In the genomic region with DNA sequence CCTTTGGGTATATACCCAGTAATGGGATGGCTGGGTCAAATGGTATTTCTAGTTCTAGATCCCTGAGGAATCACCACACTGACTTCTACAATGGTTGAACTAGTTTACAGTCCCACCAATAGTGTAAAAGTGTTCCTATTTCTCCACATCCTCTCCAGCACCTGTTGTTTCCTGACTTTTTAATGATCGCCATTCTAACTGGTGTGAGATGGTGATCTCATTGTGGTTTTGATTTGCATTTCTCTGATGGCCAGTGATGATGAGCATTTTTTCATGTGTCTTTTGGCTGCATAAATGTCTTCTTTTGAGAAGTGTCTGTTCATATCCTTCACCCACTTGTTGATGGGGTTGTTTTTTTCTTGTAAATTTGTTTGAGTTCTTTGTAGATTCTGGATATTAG, we compare ENCODE assay signal across 1 cellular context.
TF ChIP-seq lines count a peak whose summit lies in the region.
"Not testable (repeated sequence)": the region's sequence is repeated elsewhere in the genome, so short reads cannot be mapped to it uniquely, and the experiment has no call there.

No MANE protein-coding gene starts in this region.

- TF ChIP-seq CTCF in HEK293 (tag by site-specific recombination; IDR thresholded peaks at IDR 0.05), result not testable (repeated sequence)

- POLR2A ChIA-PET in HEK293 (lab: Yijun Ruan, JAX), result not testable (repeated sequence)

- not testable (repeated sequence) for H3K4me1 ChIP-seq in HEK293 (ENCODE audit: control insufficient read depth, insufficient read depth, low read length)

- H3K36me3 ChIP-seq in HEK293 (ENCODE audit: control insufficient read depth in 2 of 2, insufficient read depth in 1 of 2, low read length in 2 of 2), result not testable (repeated sequence)

- H3K9me3 ChIP-seq in HEK293 (ENCODE audit: control insufficient read depth, insufficient read depth, low read depth, low read length), result not testable (repeated sequence)

- CTCF ChIA-PET in HEK293 (lab: Yijun Ruan, JAX), result not testable (repeated sequence)

- H3K27ac ChIP-seq in HEK293 (ENCODE audit: extremely low read depth, low read depth, low read length), result not testable (repeated sequence)

- H3K4me3 ChIP-seq in HEK293 (ENCODE audit: low read depth, low read length), result not testable (repeated sequence)

TF ChIP-seq in HEK293, 187 proteins besides CTCF, POLR2A, EP300 and RAD21:
- peak; percentile 83 for TF ChIP-seq SCRT2 (tag by site-specific recombination; IDR thresholded peaks at IDR 0.05)
- TF ChIP-seq ZNF184 (tag by site-specific recombination; IDR thresholded peaks at IDR 0.05), result peak; percentile 85
- peak; percentile 56; the same call in 1 of the 2 replicates for TF ChIP-seq SCRT1 (tag by site-specific recombination; IDR thresholded peaks at IDR 0.05; ENCODE audit: borderline replicate concordance)
